Comparison of ENCODE assay signal across 10 cellular contexts in the genomic region with DNA sequence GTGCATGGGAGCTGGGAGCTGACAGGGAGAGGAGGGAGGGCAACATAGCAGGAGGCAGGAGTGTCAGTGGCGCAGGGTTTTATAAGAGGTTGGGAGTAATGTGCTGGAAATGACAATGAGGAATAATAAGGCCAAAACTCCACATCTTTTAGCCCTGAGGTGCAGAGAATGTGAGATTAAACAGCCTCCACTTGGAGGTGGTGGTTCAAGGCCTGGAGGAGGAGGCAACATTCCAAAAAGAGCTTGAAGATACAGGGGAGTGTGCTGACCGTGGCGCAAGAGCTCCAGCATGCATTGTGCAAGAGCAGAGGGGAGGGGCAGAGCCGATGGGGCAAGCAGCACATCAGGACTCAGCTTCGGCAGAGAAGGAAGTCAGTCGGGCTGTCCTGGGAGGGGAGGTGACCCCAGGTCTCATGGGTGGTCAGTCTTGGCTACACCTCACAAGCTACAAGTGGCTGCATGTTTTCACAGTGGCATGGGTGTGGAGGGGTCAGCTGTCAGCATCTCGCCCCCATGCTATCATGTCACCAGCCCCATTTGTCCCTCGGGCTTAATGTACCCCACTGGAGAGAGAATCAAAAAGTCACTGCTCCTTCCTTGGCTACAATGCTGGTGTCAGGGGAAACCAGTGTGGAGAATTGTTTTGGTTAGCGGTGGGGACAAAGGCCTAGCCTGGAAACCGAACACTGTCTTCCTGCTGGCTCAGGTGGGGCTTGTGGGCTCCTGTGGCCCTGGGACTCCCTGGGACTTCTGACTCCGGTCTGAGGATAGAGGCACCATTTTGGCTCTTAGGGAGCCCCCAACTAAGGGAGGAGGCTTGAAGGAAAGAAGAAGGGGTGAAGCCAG.
A peak's percentile ranks its signal among the peaks of the same experiment; 100 is the strongest.
DNase-seq lines count a peak whose midpoint lies in the region; ATAC-seq and TF ChIP-seq lines count a peak whose summit lies in the region.
"Had no signal": no experiment of that assay in that cellular context is flagged by ENCODE, and none has a peak within 500 bp of the region (broad histone marks: within the 10 kb centered on the region; RNA-seq: fewer than 3 reads in every experiment).

No MANE protein-coding gene starts in this region.

- H3K9me3 ChIP-seq in vagina: no peaks in the 10 kb centered on the region
- H3K9me3 ChIP-seq: SK-N-SH had no signal

- no peaks in the 10 kb centered on the region for H3K36me3 ChIP-seq in vagina

- no peaks in the 10 kb centered on the region for H3K27me3 ChIP-seq in vagina

- H3K4me3 ChIP-seq in epithelial cell of esophagus (ENCODE audit: low read length) (no peak overlapping the region), vagina (no peak overlapping the region)

- TF ChIP-seq CTCF in epithelial cell of esophagus (IDR thresholded peaks at IDR 0.05; ENCODE audit: insufficient read depth, low read depth, low read length, missing control alignments): no peak
- TF ChIP-seq CTCF in vagina (IDR thresholded peaks at IDR 0.05): no peak

- peak in 1 of 2 donors; percentile 38 for TF ChIP-seq POLR2A in vagina (IDR thresholded peaks at IDR 0.05)

- H3K27ac ChIP-seq in vagina: peak overlapping the region; percentile 78

- H3K4me1 ChIP-seq in vagina: peaks cover 19% of the 10 kb centered on the region

- DNase-seq in NOMO-1 (lab: John Stamatoyannopoulos, UW; ENCODE audit: unreplicated experiment in 2 of 2) (peak; percentile 85 to 94), epithelial cell of esophagus (ENCODE audit: low read depth) (peak; percentile 88), midbrain (lab: John Stamatoyannopoulos, UW) (peak; percentile 53), vagina (ENCODE audit: extremely low spot score in 2 of 2) (peak in 1 of 2 donors; percentile 99), kidney tubule cell (ENCODE audit: low spot score) (no peak)
- no peak for DNase-seq in activated CD8-positive, alpha-beta memory T cell treated with anti-CD3 and anti-CD28 coated beads for 24 hours
- DNase-seq: activated naive CD8-positive, alpha-beta T cell treated with anti-CD3 and anti-CD28 coated beads, Interleukin-2, amount 10 ng/mL, durations not matched to agents 7 days and 5 days; SK-N-SH had no signal

- intact Hi-C loops in vagina (cut with DNase I): no loop called here

- ATAC-seq in GM18861 (IDR thresholded peaks at IDR 0.05; ENCODE audit: unreplicated experiment): no peak
- ATAC-seq: stimulated activated effector memory CD8-positive, alpha-beta T cell treated with anti-CD3 and anti-CD28 coated beads, Interleukin-12 subunit alpha, Interleukin-12 subunit beta, amount 100 ng/mL, for 72 hours had no signal

Comparison
In these comparisons a context has a peak if more than half of its experiments do, and no peak if none do; other contexts are left out.
1. DNase-seq: peak in NOMO-1 (2 of 2), epithelial cell of esophagus (single experiment) and midbrain (single experiment); none in kidney tubule cell (single experiment) and activated CD8-positive, alpha-beta memory T cell treated with anti-CD3 and anti-CD28 coated beads for 24 hours (single experiment).